Comparison of ENCODE assay signal across 8 cellular contexts in the genomic region with DNA sequence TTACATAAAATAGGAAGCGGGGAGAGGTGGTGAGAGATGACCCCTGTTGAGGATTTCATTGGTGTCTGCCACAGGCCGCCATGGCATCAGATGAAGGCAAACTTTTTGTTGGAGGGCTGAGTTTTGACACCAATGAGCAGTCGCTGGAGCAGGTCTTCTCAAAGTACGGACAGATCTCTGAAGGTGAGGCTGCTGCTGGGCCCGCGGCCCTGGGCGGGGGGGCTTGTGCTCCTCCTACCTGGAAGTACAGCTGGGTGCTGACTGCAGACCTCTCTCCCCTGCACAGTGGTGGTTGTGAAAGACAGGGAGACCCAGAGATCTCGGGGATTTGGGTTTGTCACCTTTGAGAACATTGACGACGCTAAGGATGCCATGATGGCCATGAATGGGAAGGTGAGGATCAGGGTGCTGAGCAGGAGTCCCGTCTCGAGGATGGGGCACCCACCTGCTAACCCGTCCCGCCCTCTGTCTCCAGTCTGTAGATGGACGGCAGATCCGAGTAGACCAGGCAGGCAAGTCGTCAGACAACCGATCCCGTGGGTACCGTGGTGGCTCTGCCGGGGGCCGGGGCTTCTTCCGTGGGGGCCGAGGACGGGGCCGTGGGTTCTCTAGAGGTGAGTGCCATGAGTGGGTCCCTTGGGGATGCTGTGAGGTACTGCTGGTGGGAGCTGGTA. TPM values are rescaled to one million over a fixed set of nuclear protein-coding genes. Genes with fewer than 3 reads are reported as not detected.
DNase-seq lines count a peak whose midpoint lies in the region; ATAC-seq, FAIRE-seq and TF ChIP-seq lines count a peak whose summit lies in the region.

No MANE protein-coding gene starts in this region.

- H3K9me3 ChIP-seq in astrocyte (ENCODE audit: insufficient read depth, low read depth, low read length) (no peaks in the 10 kb centered on the region), lung (ENCODE audit: control insufficient read depth in 2 of 2, insufficient read depth in 1 of 2, low read length in 1 of 2) (no peaks in the 10 kb centered on the region), upper lobe of left lung (no peaks in the 10 kb centered on the region)

- H3K4me1 ChIP-seq in astrocyte (ENCODE audit: insufficient read depth, low read length) = peaks cover 75% of the 10 kb centered on the region
- H3K4me1 ChIP-seq in lung (ENCODE audit: control insufficient read depth in 2 of 2, insufficient read depth in 2 of 2, low read length in 2 of 2) = peaks cover 20 to 45% of the 10 kb centered on the region in 2 donors
- H3K4me1 ChIP-seq in upper lobe of left lung = peaks cover 79 to 89% (median 81%) of the 10 kb centered on the region in 4 donors

- 65 to 71% methylated on average over 26 of the region's 26 CpGs for WGBS in lung, 2 donors
- WGBS in upper lobe of left lung, 2 donors = 63 to 68% methylated on average over 25 to 26 of the region's 26 CpGs

- TF ChIP-seq EP300 in upper lobe of left lung (IDR thresholded peaks at IDR 0.05) = no peak

- H3K4me3 ChIP-seq in astrocyte (ENCODE audit: insufficient read depth, low read depth, low read length) (peak overlapping the region; percentile 73), lung (peak overlapping the region; percentile 14), upper lobe of left lung (peak overlapping the region in 3 of 4 donors; percentile 65 to 89 (median 80))

- peak overlapping the region; percentile 87 for H3K4me3 Mint-ChIP-seq in activated naive CD4-positive, alpha-beta T cell treated with anti-CD3 and anti-CD28 coated beads, Interleukin-2, amount 10 ng/mL, durations not matched to agents 7 days and 5 days
- peak overlapping the region; percentile 91 for H3K4me3 Mint-ChIP-seq in astrocyte (ENCODE audit: unreplicated experiment)

- no peak for TF ChIP-seq POLR2A in upper lobe of left lung (IDR thresholded peaks at IDR 0.05)

- CTCF ChIA-PET in activated naive CD4-positive, alpha-beta T cell treated with anti-CD3 and anti-CD28 coated beads, Interleukin-2, amount 10 ng/mL, durations not matched to agents 7 days and 5 days (lab: Charles Lee) = interaction anchor here (5.3 kb wide), 1 partner anchor 27 kb away, joined by 31 read pairs; no protein-coding TSS in a partner anchor

- peaks cover 56% of the 10 kb centered on the region for H3K79me2 ChIP-seq in astrocyte (ENCODE audit: insufficient read depth, low read length)

- FAIRE-seq in astrocyte (lab: Jason Lieb, UNC) = no peak

- no peak for DNase-seq in activated naive CD4-positive, alpha-beta T cell treated with anti-CD3 and anti-CD28 coated beads, Interleukin-2, amount 10 ng/mL, durations not matched to agents 7 days and 5 days
- no peak for DNase-seq in activated naive CD4-positive, alpha-beta T cell treated with anti-CD3 and anti-CD28 coated beads, Interleukin-2, amount 50 U/mL, for 16 hours
- no peak for DNase-seq in astrocyte (ENCODE audit: low read depth)
- DNase-seq in lung (ENCODE audit: low spot score) = no peak
- peak; percentile 56 to 85 for DNase-seq in upper lobe of left lung
- DNase-seq in left lobe of liver (ENCODE audit: low spot score) = no peak
- DNase-seq in DMS79 (lab: John Stamatoyannopoulos, UW) = no peak

- TF ChIP-seq CTCF in astrocyte (IDR thresholded peaks at IDR 0.05; ENCODE audit: insufficient read depth, low read depth, low read length) (no peak), lung (IDR thresholded peaks at IDR 0.05; ENCODE audit: control extremely low read depth, extremely low read depth) (no peak), upper lobe of left lung (IDR thresholded peaks at IDR 0.05) (no peak)

- H3K9me3 Mint-ChIP-seq in activated naive CD4-positive, alpha-beta T cell treated with anti-CD3 and anti-CD28 coated beads, Interleukin-2, amount 10 ng/mL, durations not matched to agents 7 days and 5 days = no peaks in the 10 kb centered on the region
- H3K9me3 Mint-ChIP-seq in astrocyte (ENCODE audit: unreplicated experiment) = no peaks in the 10 kb centered on the region

- H3K27ac ChIP-seq in astrocyte (ENCODE audit: low read depth, low read length) = peak overlapping the region; percentile 13
- peak overlapping the region; percentile 8 to 99 for H3K27ac ChIP-seq in lung (ENCODE audit: low read depth in 1 of 2, low read length in 1 of 2)
- peak overlapping the region; percentile 94 to 100 (median 99) for H3K27ac ChIP-seq in upper lobe of left lung

- H4K20me1 ChIP-seq in astrocyte (ENCODE audit: insufficient read depth, low read length) = peaks cover 57% of the 10 kb centered on the region

- H3K27ac Mint-ChIP-seq in activated naive CD4-positive, alpha-beta T cell treated with anti-CD3 and anti-CD28 coated beads, Interleukin-2, amount 10 ng/mL, durations not matched to agents 7 days and 5 days = peak overlapping the region; percentile 86
- H3K27ac Mint-ChIP-seq in astrocyte (ENCODE audit: unreplicated experiment) = peak overlapping the region; percentile 90

- peak overlapping the region; percentile 97 for H3K4me2 ChIP-seq in astrocyte (ENCODE audit: low read length)

- H3K4me1 Mint-ChIP-seq in activated naive CD4-positive, alpha-beta T cell treated with anti-CD3 and anti-CD28 coated beads, Interleukin-2, amount 10 ng/mL, durations not matched to agents 7 days and 5 days = peaks cover 64% of the 10 kb centered on the region
- H3K4me1 Mint-ChIP-seq in astrocyte (ENCODE audit: low read depth, unreplicated experiment) = peaks cover 31% of the 10 kb centered on the region

- ATAC-seq in lung (ENCODE audit: insufficient read depth, low FRiP score) (no peak), upper lobe of left lung (ENCODE audit: low FRiP score in 2 of 2) (no peak), left lobe of liver (no peak), HG03342 (IDR thresholded peaks at IDR 0.05; ENCODE audit: unreplicated experiment) (no peak)

- peaks cover 20% of the 10 kb centered on the region for H3K36me3 ChIP-seq in astrocyte (ENCODE audit: insufficient read depth, low read length)
- H3K36me3 ChIP-seq in lung (ENCODE audit: control insufficient read depth in 2 of 2, insufficient read depth in 2 of 2, low read length in 2 of 2) = peaks cover 13 to 41% of the 10 kb centered on the region in 2 donors
- H3K36me3 ChIP-seq in upper lobe of left lung = peaks cover 32 to 50% (median 44%) of the 10 kb centered on the region in 4 donors

- no peak overlapping the region for H2AFZ ChIP-seq in astrocyte (ENCODE audit: low read depth, low read length)

- H3K36me3 Mint-ChIP-seq in activated naive CD4-positive, alpha-beta T cell treated with anti-CD3 and anti-CD28 coated beads, Interleukin-2, amount 10 ng/mL, durations not matched to agents 7 days and 5 days = peaks cover 42% of the 10 kb centered on the region
- peaks cover 14% of the 10 kb centered on the region for H3K36me3 Mint-ChIP-seq in astrocyte (ENCODE audit: low read depth, unreplicated experiment)

- H3K27me3 ChIP-seq in astrocyte (ENCODE audit: insufficient read depth, low read length) = no peaks in the 10 kb centered on the region
- H3K27me3 ChIP-seq in lung (ENCODE audit: control insufficient read depth, insufficient read depth) = no peaks in the 10 kb centered on the region
- H3K27me3 ChIP-seq in upper lobe of left lung = no peaks in the 10 kb centered on the region

- peak overlapping the region; percentile 90 for H3K9ac ChIP-seq in astrocyte (ENCODE audit: low read length)

- H3K27me3 Mint-ChIP-seq in activated naive CD4-positive, alpha-beta T cell treated with anti-CD3 and anti-CD28 coated beads, Interleukin-2, amount 10 ng/mL, durations not matched to agents 7 days and 5 days = peaks cover 9% of the 10 kb centered on the region
- H3K27me3 Mint-ChIP-seq in astrocyte (ENCODE audit: low read depth, unreplicated experiment) = no peaks in the 10 kb centered on the region

RNA-seq across cellular contexts. Expression of a gene that starts 1.9 kb away (rescaled TPM):
- 184 and 215 TPM in 2 replicates for total RNA-seq in astrocyte
- total RNA-seq in lung = 100 to 1,000 TPM; 435 to 443 TPM
- polyA plus RNA-seq in lung = 100 to 1,000 TPM; 313 to 488 TPM
- total RNA-seq in upper lobe of left lung = 1,000 to 10,000 TPM in 1 of 6 donors, 100 to 1,000 TPM in 5; 326 to 1,348 (median 441) TPM
- total RNA-seq in left lobe of liver = 125 TPM

RNA-seq across cellular contexts. Expression of a gene that starts 4.3 kb away (rescaled TPM):
- 50.5 and 50.8 TPM in 2 replicates for total RNA-seq in astrocyte
- total RNA-seq in lung = 10 to 100 TPM; 17.5 to 66.5 TPM
- polyA plus RNA-seq in lung = 10 to 100 TPM; 72.3 to 89.3 TPM
- total RNA-seq in upper lobe of left lung = 10 to 100 TPM; 43.0 to 85.3 (median 59.6) TPM
- total RNA-seq in left lobe of liver = 48.0 TPM

RNA-seq across cellular contexts. Expression of a gene that starts 14.7 kb away (rescaled TPM):
- 7.0 and 8.4 TPM in 2 replicates for total RNA-seq in astrocyte
- total RNA-seq in lung = under 1 TPM in 1 of 2 donors, not detected in 1; 0.37 TPM
- not detected for polyA plus RNA-seq in lung
- total RNA-seq in upper lobe of left lung = not detected
- 8.6 TPM for total RNA-seq in left lobe of liver

RNA-seq across cellular contexts. Expression of a gene that starts 22.6 kb away (rescaled TPM):
- total RNA-seq in astrocyte (119 and 141 TPM in 2 replicates), lung (100 to 1,000 TPM in 1 of 2 donors, 10 to 100 TPM in 1; 39.7 to 185 TPM), upper lobe of left lung (100 to 1,000 TPM in 2 of 6 donors, 10 to 100 TPM in 4; 33.5 to 176 (median 75.9) TPM), left lobe of liver (51.7 TPM)
- polyA plus RNA-seq in lung = 10 to 100 TPM; 49.3 to 68.0 TPM

RNA-seq across cellular contexts. Expression of a gene that starts 29.4 kb away (rescaled TPM):
- total RNA-seq in astrocyte (154 and 170 TPM in 2 replicates), lung (100 to 1,000 TPM in 1 of 2 donors, 10 to 100 TPM in 1; 27.1 to 217 TPM), upper lobe of left lung (100 to 1,000 TPM in 3 of 6 donors, 10 to 100 TPM in 3; 56.0 to 187 (median 113) TPM), left lobe of liver (282 TPM)
- 100 to 1,000 TPM; 157 to 266 TPM for polyA plus RNA-seq in lung

Comparison
In these comparisons a context has a peak if more than half of its experiments do, and no peak if none do; other contexts are left out.
1. DNase-seq: peak in upper lobe of left lung (2 of 2); none in activated naive CD4-positive, alpha-beta T cell treated with anti-CD3 and anti-CD28 coated beads, Interleukin-2, amount 10 ng/mL, durations not matched to agents 7 days and 5 days (single experiment), activated naive CD4-positive, alpha-beta T cell treated with anti-CD3 and anti-CD28 coated beads, Interleukin-2, amount 50 U/mL, for 16 hours (single experiment), astrocyte (single experiment), lung (single experiment), left lobe of liver (single experiment) and DMS79 (single experiment).
2. H3K27ac ChIP-seq: peak in every context shown above with its lines; median percentile 99 in upper lobe of left lung; 54 in lung; 13 in astrocyte.
3. H3K4me3 ChIP-seq: peak in every context shown above with its lines; median percentile 80 in upper lobe of left lung; 73 in astrocyte; 14 in lung.